Comparison of ENCODE assay signal across 29 cellular contexts in genomic region chr1:186982116-186982515, GRCh38.
"Had no signal": no experiment of that assay in that cellular context is flagged by ENCODE, and none has a peak within 500 bp of the region (broad histone marks: within the 10 kb centered on the region; RNA-seq: fewer than 3 reads in every experiment).

No MANE protein-coding gene starts in this region.

- H3K4me1 ChIP-seq: left ventricle myocardium inferior, pancreas, tibial artery had no signal

- H3K4me3 Mint-ChIP-seq: activated CD4-positive, alpha-beta memory T cell treated with anti-CD3 and anti-CD28 coated beads, Interleukin-2, amount 10 ng/mL, durations not matched to agents 7 days and 5 days; activated CD4-positive, alpha-beta T cell treated with anti-CD3 and anti-CD28 coated beads, Interleukin-2, amount 10 ng/mL, durations not matched to agents 7 days and 5 days; activated T-cell treated with anti-CD3 and anti-CD28 coated beads, Interleukin-2, amount 50 U/mL, for 24 hours; activated T-helper 17 cell treated with anti-CD3 and anti-CD28 coated beads, Interleukin-2, amount 50 U/mL, for 72 hours; naive thymus-derived CD4-positive, alpha-beta T cell; neural crest cell; T-helper 1 cell treated with Interleukin-12 subunit alpha and Interleukin-12 subunit beta and Interleukin-4 antibody, amounts not matched to agents 30 μg/mL and 1 μg/mL, for 36 hours had no signal

- ATAC-seq: activated T-helper 17 cell treated with anti-CD3 and anti-CD28 coated beads, Interleukin-2, amount 50 U/mL, for 72 hours; heart left ventricle; naive thymus-derived CD4-positive, alpha-beta T cell; pancreas; right cardiac atrium; stimulated activated naive CD8-positive, alpha-beta T cell treated with anti-CD3 and anti-CD28 coated beads, Interleukin-15, Interleukin-2, amounts not matched to agents 100 U/mL and 50 U/mL, for 24 hours had no signal

- H3K27ac Mint-ChIP-seq: activated CD4-positive, alpha-beta memory T cell treated with anti-CD3 and anti-CD28 coated beads, Interleukin-2, amount 10 ng/mL, durations not matched to agents 7 days and 5 days; activated CD4-positive, alpha-beta T cell treated with anti-CD3 and anti-CD28 coated beads, Interleukin-2, amount 10 ng/mL, durations not matched to agents 7 days and 5 days; activated T-cell treated with anti-CD3 and anti-CD28 coated beads, Interleukin-2, amount 50 U/mL, for 24 hours; activated T-helper 17 cell treated with anti-CD3 and anti-CD28 coated beads, Interleukin-2, amount 50 U/mL, for 72 hours; naive thymus-derived CD4-positive, alpha-beta T cell; T-helper 1 cell treated with Interleukin-12 subunit alpha and Interleukin-12 subunit beta and Interleukin-4 antibody, amounts not matched to agents 30 μg/mL and 1 μg/mL, for 36 hours had no signal

- H3K4me3 ChIP-seq: heart left ventricle, left ventricle myocardium inferior, pancreas, tibial artery had no signal

- H3K27ac ChIP-seq: brain microvascular endothelial cell, left ventricle myocardium inferior, pancreas, tibial artery, WERI-Rb-1 had no signal

- H3K9me3 ChIP-seq: heart left ventricle, left ventricle myocardium inferior, pancreas, SK-N-SH, tibial artery had no signal

- H3K36me3 Mint-ChIP-seq: naive thymus-derived CD4-positive, alpha-beta T cell had no signal

- H3K4me1 Mint-ChIP-seq: activated CD4-positive, alpha-beta memory T cell treated with anti-CD3 and anti-CD28 coated beads, Interleukin-2, amount 10 ng/mL, durations not matched to agents 7 days and 5 days; activated CD4-positive, alpha-beta T cell treated with anti-CD3 and anti-CD28 coated beads, Interleukin-2, amount 10 ng/mL, durations not matched to agents 7 days and 5 days; activated T-helper 17 cell treated with anti-CD3 and anti-CD28 coated beads, Interleukin-2, amount 50 U/mL, for 72 hours; naive thymus-derived CD4-positive, alpha-beta T cell had no signal

- H3K36me3 ChIP-seq: brain microvascular endothelial cell, left ventricle myocardium inferior, pancreas, tibial artery, WERI-Rb-1 had no signal

- H3K27me3 ChIP-seq: brain microvascular endothelial cell, heart left ventricle, pancreas, tibial artery had no signal

- H3K9me3 Mint-ChIP-seq: activated CD4-positive, alpha-beta memory T cell treated with anti-CD3 and anti-CD28 coated beads, Interleukin-2, amount 10 ng/mL, durations not matched to agents 7 days and 5 days; activated CD4-positive, alpha-beta T cell treated with anti-CD3 and anti-CD28 coated beads, Interleukin-2, amount 10 ng/mL, durations not matched to agents 7 days and 5 days; activated T-cell treated with anti-CD3 and anti-CD28 coated beads, Interleukin-2, amount 50 U/mL, for 24 hours; activated T-helper 17 cell treated with anti-CD3 and anti-CD28 coated beads, Interleukin-2, amount 50 U/mL, for 72 hours; naive thymus-derived CD4-positive, alpha-beta T cell; T-helper 1 cell treated with Interleukin-12 subunit alpha and Interleukin-12 subunit beta and Interleukin-4 antibody, amounts not matched to agents 30 μg/mL and 1 μg/mL, for 36 hours had no signal

- H3K9ac ChIP-seq: SK-N-SH had no signal

- DNase-seq: activated CD4-positive, alpha-beta memory T cell treated with anti-CD3 and anti-CD28 coated beads, Interleukin-2, amount 10 ng/mL, durations not matched to agents 7 days and 5 days; activated CD4-positive, alpha-beta T cell treated with anti-CD3 and anti-CD28 coated beads, Interleukin-2, amount 10 ng/mL, durations not matched to agents 7 days and 5 days; activated CD4-positive, CD25-positive, alpha-beta regulatory T cell treated with anti-CD3 and anti-CD28 coated beads, Interleukin-2, amount 50 U/mL, for 72 hours; activated CD8-positive, alpha-beta memory T cell treated with anti-CD3 and anti-CD28 coated beads, Interleukin-2, amount 50 U/mL, for 48 hours; activated gamma-delta T cell treated with Interleukin-2 at 50 U/mL for 16 hours; activated naive CD4-positive, alpha-beta T cell treated with anti-CD3 and anti-CD28 coated beads, Interleukin-2, amount 50 U/mL, for 16 hours; activated T-cell treated with anti-CD3 and anti-CD28 coated beads, Interleukin-2, amount 50 U/mL, for 24 hours; amniotic stem cell; brain microvascular endothelial cell; caudate nucleus; foreskin fibroblast; heart left ventricle; kidney glomerular epithelial cell; left ventricle myocardium inferior; naive thymus-derived CD4-positive, alpha-beta T cell; nucleus accumbens; right cardiac atrium; SK-N-SH; stimulated activated CD4-positive, alpha-beta T cell treated with anti-CD3 and anti-CD28 coated beads, Interleukin-12 subunit alpha, Interleukin-12 subunit beta, amount 100 ng/mL, for 4 hours; stimulated activated CD4-positive, alpha-beta T cell treated with anti-CD3 and anti-CD28 coated beads, Interleukin-4, amount 100 ng/mL, for 1 hour; stimulated activated naive CD8-positive, alpha-beta T cell treated with anti-CD3 and anti-CD28 coated beads, Interleukin-15, Interleukin-2, amounts not matched to agents 100 U/mL and 50 U/mL, for 24 hours; SW 1271; T-helper 9 cell; tibial artery; WERI-Rb-1 had no signal
